ENCODE assay signal across 10 cellular contexts in genomic region chr1:169110265-169110664, GRCh38. TPM values are rescaled to one million over a fixed set of nuclear protein-coding genes. Genes with fewer than 3 reads are reported as not detected.
DNase-seq lines count a peak whose midpoint lies in the region; ATAC-seq, FAIRE-seq and TF ChIP-seq lines count a peak whose summit lies in the region.
"Had no signal": no experiment of that assay in that cellular context is flagged by ENCODE, and none has a peak within 500 bp of the region (broad histone marks: within the 10 kb centered on the region; RNA-seq: fewer than 3 reads in every experiment).

No MANE protein-coding gene starts in this region.

- intact Hi-C loops in HCT116 (cut with micrococcal nuclease) = loop anchor here (5.0 to 10.0 kb wide), 2 partner anchors 237 to 765 kb away; no protein-coding TSS in a partner anchor

- no peaks in the 10 kb centered on the region for H3K9me3 ChIP-seq in HCT116 (ENCODE audit: control insufficient read depth in 1 of 2, insufficient read depth in 1 of 2, low read depth in 1 of 2, low read length in 2 of 2)
- no peaks in the 10 kb centered on the region for H3K9me3 ChIP-seq in hepatocyte (ENCODE audit: low read depth)
- no peaks in the 10 kb centered on the region for H3K9me3 ChIP-seq in smooth muscle cell (replicated peaks; ENCODE audit: low read depth)

- H3K27me3 ChIP-seq in HCT116 (ENCODE audit: insufficient read depth, low read length) (no peaks in the 10 kb centered on the region), hepatocyte (no peaks in the 10 kb centered on the region), smooth muscle cell (ENCODE audit: low read depth) (no peaks in the 10 kb centered on the region)

- H3K9ac ChIP-seq in HCT116 (ENCODE audit: low read length) (peak overlapping the region; percentile 95), smooth muscle cell (ENCODE audit: low read depth) (peak overlapping the region; percentile 97)

- CTCF ChIA-PET in HCT116 (lab: Charles Lee) = interaction anchor here (1.3 to 4.7 kb wide), 4 partner anchors 238 to 507 kb away, joined by 3 to 14 read pairs (median 6); no protein-coding TSS in a partner anchor

- H3K9me3 Mint-ChIP-seq in activated T-helper 17 cell treated with anti-CD3 and anti-CD28 coated beads, Interleukin-2, amount 50 U/mL, for 72 hours = no peaks in the 10 kb centered on the region
- H3K9me3 Mint-ChIP-seq: memory B cell; stimulated activated memory B cell treated with anti-CD40 and anti-IgM and Interleukin-4, amounts not matched to agents 10 μg/mL and 1 μg/mL and 100 μg/mL, for 72 hours had no signal

- no peak for TF ChIP-seq RAD21 in HCT116 (IDR thresholded peaks at IDR 0.05; ENCODE audit: low read depth)

- H3K27ac ChIP-seq in HCT116 (ENCODE audit: low read depth, low read length) = peak overlapping the region; percentile 85
- H3K27ac ChIP-seq in hepatocyte = peak overlapping the region; percentile 95
- peak overlapping the region; percentile 99 for H3K27ac ChIP-seq in smooth muscle cell (ENCODE audit: low read depth)

- peak overlapping the region in 1 of 2 experiments; percentile 84; a peak in 2 of 4 replicates for H3K4me3 ChIP-seq in HCT116 (replicated peaks in 1 of 2; ENCODE audit: low read depth in 1 of 2, low read length in 2 of 2)
- peak overlapping the region; percentile 7 for H3K4me3 ChIP-seq in hepatocyte
- H3K4me3 ChIP-seq in smooth muscle cell = peak overlapping the region; percentile 92

- BruUV-seq in HCT116 (replicated peaks; lab: Mats Ljungman, UMichigan) = no TSS peak

- no peak for TF ChIP-seq CTCF in HCT116 (IDR thresholded peaks at IDR 0.05 in 2 of 3, conservative IDR thresholded peaks at IDR 0.05 in 1 of 3; ENCODE audit: borderline replicate concordance in 1 of 3, insufficient read depth in 1 of 3, low read depth in 2 of 3, low read length in 2 of 3)
- no peak for TF ChIP-seq CTCF in hepatocyte (IDR thresholded peaks at IDR 0.05; ENCODE audit: poor library complexity)
- TF ChIP-seq CTCF in smooth muscle cell (IDR thresholded peaks at IDR 0.05; ENCODE audit: borderline replicate concordance, insufficient read depth, poor library complexity, severe bottlenecking) = no peak

- H2AFZ ChIP-seq in HCT116 (ENCODE audit: low read depth, low read length, poor library complexity, severe bottlenecking) (no peak overlapping the region), hepatocyte (no peak overlapping the region), smooth muscle cell (ENCODE audit: low read depth) (no peak overlapping the region)

- peak overlapping the region; percentile 90 for H3K4me2 ChIP-seq in HCT116 (ENCODE audit: low read length)
- peak overlapping the region; percentile 74 for H3K4me2 ChIP-seq in hepatocyte
- peak overlapping the region; percentile 96 for H3K4me2 ChIP-seq in smooth muscle cell

- ATAC-seq in HCT116 = no peak
- ATAC-seq in activated T-helper 17 cell treated with anti-CD3 and anti-CD28 coated beads, Interleukin-2, amount 50 U/mL, for 72 hours (replicated peaks) = no peak
- ATAC-seq in HG02763 (IDR thresholded peaks at IDR 0.05; ENCODE audit: unreplicated experiment) = no peak
- ATAC-seq: stimulated activated memory B cell treated with anti-CD40 and anti-IgM and Interleukin-4, amounts not matched to agents 10 μg/mL and 1 μg/mL and 100 μg/mL, for 72 hours had no signal

- H3K27me3 Mint-ChIP-seq in activated T-helper 17 cell treated with anti-CD3 and anti-CD28 coated beads, Interleukin-2, amount 50 U/mL, for 72 hours = peaks cover 3% of the 10 kb centered on the region

- H3K9me2 ChIP-seq in HCT116 (ENCODE audit: insufficient read depth) = no peaks in the 10 kb centered on the region
- H3K9me2 ChIP-seq in hepatocyte (replicated peaks; ENCODE audit: insufficient read depth) = no peaks in the 10 kb centered on the region

- H3F3A ChIP-seq in smooth muscle cell (ENCODE audit: low read depth) = peaks cover 70% of the 10 kb centered on the region

- POLR2A ChIA-PET in HCT116 (lab: Charles Lee) = interaction anchor here (1.0 kb wide), 1 partner anchor 9 kb away, joined by 3 read pairs; no protein-coding TSS in a partner anchor

- no peak for FAIRE-seq in HTR-8/SVneo (lab: Jason Lieb, UNC)

- RAD21 ChIA-PET in HCT116 (lab: Charles Lee; ENCODE audit: low non-redundant PET in 1 of 2, low total read pairs in 2 of 2, uncharacterized antibody in 2 of 2, unreplicated experiment in 2 of 2) = no interaction called here

- WGBS in hepatocyte (ENCODE audit: low lambda C conversion rate, missing lambda C conversion rate) = 5% methylated on average over 3 of the region's 3 CpGs
- 5% methylated on average over 3 of the region's 3 CpGs for WGBS in smooth muscle cell (ENCODE audit: low lambda C conversion rate)

- peak overlapping the region; percentile 34 for H3K27ac Mint-ChIP-seq in activated T-helper 17 cell treated with anti-CD3 and anti-CD28 coated beads, Interleukin-2, amount 50 U/mL, for 72 hours

- H3K36me3 ChIP-seq in HCT116 (ENCODE audit: control insufficient read depth in 1 of 2, insufficient read depth in 2 of 2, low read length in 2 of 2) = peaks cover 11 to 12% of the 10 kb centered on the region in 2 experiments; a peak in 3 of 4 replicates
- peaks cover 4% of the 10 kb centered on the region for H3K36me3 ChIP-seq in hepatocyte (replicated peaks; ENCODE audit: insufficient read depth, low read depth)
- H3K36me3 ChIP-seq in smooth muscle cell (ENCODE audit: low read depth) = no peaks in the 10 kb centered on the region

- peaks cover 22% of the 10 kb centered on the region for H3K4me1 Mint-ChIP-seq in activated T-helper 17 cell treated with anti-CD3 and anti-CD28 coated beads, Interleukin-2, amount 50 U/mL, for 72 hours

- H3K4me1 ChIP-seq in HCT116 (ENCODE audit: control insufficient read depth in 1 of 2, insufficient read depth in 2 of 2, low read length in 2 of 2) = peaks cover 60 to 82% of the 10 kb centered on the region in 2 experiments
- H3K4me1 ChIP-seq in hepatocyte (ENCODE audit: insufficient read depth) = peaks cover 23% of the 10 kb centered on the region
- H3K4me1 ChIP-seq in smooth muscle cell (ENCODE audit: low read depth) = peaks cover 35% of the 10 kb centered on the region

- TF ChIP-seq POLR2A in HCT116 (IDR thresholded peaks at IDR 0.05; ENCODE audit: borderline replicate concordance, extremely low read depth, insufficient read depth, insufficient read length) = no peak

- no peak for DNase-seq in HCT116 (ENCODE audit: low read depth, low spot score)
- no peak for DNase-seq in hepatocyte (ENCODE audit: low spot score)
- no peak for DNase-seq in smooth muscle cell (lab: John Stamatoyannopoulos, UW; ENCODE audit: unreplicated experiment)
- DNase-seq in NCI-H748 treated with DMSO at 0.1 percent for 48 hours (lab: John Stamatoyannopoulos, UW) = no peak
- DNase-seq in dedifferentiated amniotic fluid mesenchymal stem cell (ENCODE audit: extremely low spot score) = no peak
- DNase-seq in HTR-8/SVneo (ENCODE audit: insufficient read length, low spot score) = no peak

- H3K79me2 ChIP-seq in HCT116 (ENCODE audit: insufficient read depth, low read length) (peaks cover 79% of the 10 kb centered on the region), hepatocyte (peaks cover 83% of the 10 kb centered on the region), smooth muscle cell (ENCODE audit: low read depth) (peaks cover 87% of the 10 kb centered on the region)

- no peaks in the 10 kb centered on the region for H4K20me1 ChIP-seq in HCT116 (ENCODE audit: insufficient read depth)
- peaks cover 6% of the 10 kb centered on the region for H4K20me1 ChIP-seq in hepatocyte (ENCODE audit: insufficient read depth, poor library complexity, severe bottlenecking)
- H4K20me1 ChIP-seq in smooth muscle cell (ENCODE audit: low read depth) = peaks cover 71% of the 10 kb centered on the region

- peaks cover 84% of the 10 kb centered on the region for H3K36me3 Mint-ChIP-seq in activated T-helper 17 cell treated with anti-CD3 and anti-CD28 coated beads, Interleukin-2, amount 50 U/mL, for 72 hours (ENCODE audit: low read depth)
- H3K36me3 Mint-ChIP-seq: memory B cell had no signal

- H3K4me3 Mint-ChIP-seq in activated T-helper 17 cell treated with anti-CD3 and anti-CD28 coated beads, Interleukin-2, amount 50 U/mL, for 72 hours = peak overlapping the region; percentile 88
- H3K4me3 Mint-ChIP-seq: stimulated activated memory B cell treated with anti-CD40 and anti-IgM and Interleukin-4, amounts not matched to agents 10 μg/mL and 1 μg/mL and 100 μg/mL, for 72 hours had no signal

TF ChIP-seq in HCT116, 20 proteins besides CTCF, POLR2A, EP300 and RAD21:
- TF ChIP-seq SIN3A (IDR thresholded peaks at IDR 0.05; ENCODE audit: low read depth) (no peak), CBX3 (IDR thresholded peaks at IDR 0.05; ENCODE audit: low read depth) (no peak), JUND (IDR thresholded peaks at IDR 0.05) (no peak)
- TF ChIP-seq, protein P1, sequence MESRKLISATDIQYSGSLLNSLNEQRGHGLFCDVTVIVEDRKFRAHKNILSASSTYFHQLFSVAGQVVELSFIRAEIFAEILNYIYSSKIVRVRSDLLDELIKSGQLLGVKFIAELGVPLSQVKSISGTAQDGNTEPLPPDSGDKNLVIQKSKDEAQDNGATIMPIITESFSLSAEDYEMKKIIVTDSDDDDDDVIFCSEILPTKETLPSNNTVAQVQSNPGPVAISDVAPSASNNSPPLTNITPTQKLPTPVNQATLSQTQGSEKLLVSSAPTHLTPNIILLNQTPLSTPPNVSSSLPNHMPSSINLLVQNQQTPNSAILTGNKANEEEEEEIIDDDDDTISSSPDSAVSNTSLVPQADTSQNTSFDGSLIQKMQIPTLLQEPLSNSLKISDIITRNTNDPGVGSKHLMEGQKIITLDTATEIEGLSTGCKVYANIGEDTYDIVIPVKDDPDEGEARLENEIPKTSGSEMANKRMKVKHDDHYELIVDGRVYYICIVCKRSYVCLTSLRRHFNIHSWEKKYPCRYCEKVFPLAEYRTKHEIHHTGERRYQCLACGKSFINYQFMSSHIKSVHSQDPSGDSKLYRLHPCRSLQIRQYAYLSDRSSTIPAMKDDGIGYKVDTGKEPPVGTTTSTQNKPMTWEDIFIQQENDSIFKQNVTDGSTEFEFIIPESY (IDR thresholded peaks at IDR 0.05; ENCODE audit: extremely low read depth, insufficient replicate concordance, low read length) = no peak
- TF ChIP-seq, protein P2, sequence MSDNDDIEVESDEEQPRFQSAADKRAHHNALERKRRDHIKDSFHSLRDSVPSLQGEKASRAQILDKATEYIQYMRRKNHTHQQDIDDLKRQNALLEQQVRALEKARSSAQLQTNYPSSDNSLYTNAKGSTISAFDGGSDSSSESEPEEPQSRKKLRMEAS (IDR thresholded peaks at IDR 0.05) = no peak

RNA-seq across cellular contexts. Expression of gene ATP1B1, which starts 3.8 kb away (rescaled TPM):
- total RNA-seq in HCT116 (2021; ENCODE audit: unreplicated experiment) (48.6 TPM), hepatocyte (362 and 379 TPM in 2 replicates), smooth muscle cell (347 and 400 TPM in 2 replicates)
- polyA plus RNA-seq in HCT116 (2012) = 27.1 and 29.1 TPM in 2 replicates
- 10 to 100 TPM in 1 of 2 donors, 1 to 10 TPM in 1; 3.4 to 51.8 TPM for total RNA-seq in activated T-helper 17 cell treated with anti-CD3 and anti-CD28 coated beads, Interleukin-2, amount 50 U/mL, for 72 hours
- polyA plus RNA-seq in hepatocyte (123 and 128 TPM in 2 replicates), smooth muscle cell (140 and 144 TPM in 2 replicates)
